ENCODE assay signal across 10 cellular contexts in genomic region chr18:80253871-80254492, GRCh38. TPM values are rescaled to one million over a fixed set of nuclear protein-coding genes. Genes with fewer than 3 reads are reported as not detected.
DNase-seq lines count a peak whose midpoint lies in the region; ATAC-seq, FAIRE-seq and TF ChIP-seq lines count a peak whose summit lies in the region.
"Had no signal": no experiment of that assay in that cellular context is flagged by ENCODE, and none has a peak within 500 bp of the region (broad histone marks: within the 10 kb centered on the region; RNA-seq: fewer than 3 reads in every experiment).

No MANE protein-coding gene starts in this region.

- intact Hi-C loops in Caco-2 (cut with micrococcal nuclease; ENCODE audit: unreplicated experiment), result no loop called here

- no peak overlapping the region for H3K4me3 Mint-ChIP-seq in activated CD4-positive, alpha-beta T cell treated with anti-CD3 and anti-CD28 coated beads, Interleukin-2, amount 10 ng/mL, durations not matched to agents 7 days and 5 days
- H3K4me3 Mint-ChIP-seq in endothelial cell (ENCODE audit: unreplicated experiment) (peak overlapping the region; percentile 63), Caco-2 (ENCODE audit: unreplicated experiment) (no peak overlapping the region)
- H3K4me3 Mint-ChIP-seq in T-helper 2 cell treated with Interferon-gamma antibody and Interleukin-4, amounts not matched to agents 5 μg/mL and 100 μg/mL, for 36 hours, result no peak overlapping the region

- FAIRE-seq in RCC 7860 (lab: Jason Lieb, UNC), result no peak

- no TSS peak for BruUV-seq in Caco-2 (replicated peaks; lab: Mats Ljungman, UMichigan)

- peak; percentile 33; the same call in 1 of the 3 replicates for ATAC-seq in RWPE2 (ENCODE audit: low read depth)

- no peak overlapping the region for H3K27ac ChIP-seq in RWPE2 (ENCODE audit: poor library complexity, severe bottlenecking)
- H3K27ac ChIP-seq: breast epithelium had no signal

- no peak for TF ChIP-seq CTCF in RWPE2 (IDR thresholded peaks at IDR 0.05; ENCODE audit: poor library complexity, severe bottlenecking)
- no peak for TF ChIP-seq CTCF in endothelial cell (IDR thresholded peaks at IDR 0.05; ENCODE audit: unreplicated experiment)
- TF ChIP-seq CTCF in Caco-2 (IDR thresholded peaks at IDR 0.05; ENCODE audit: insufficient read depth in 1 of 2, low read depth in 1 of 2, low read length in 1 of 2, severe bottlenecking in 1 of 2, unreplicated experiment in 1 of 2), result no peak

- CTCF ChIA-PET in activated CD4-positive, alpha-beta T cell treated with anti-CD3 and anti-CD28 coated beads, Interleukin-2, amount 10 ng/mL, durations not matched to agents 7 days and 5 days (lab: Charles Lee), result no interaction called here
- CTCF ChIA-PET in Caco-2 (lab: Charles Lee), result no interaction called here

- POLR2A ChIA-PET in activated CD4-positive, alpha-beta T cell treated with anti-CD3 and anti-CD28 coated beads, Interleukin-2, amount 10 ng/mL, durations not matched to agents 7 days and 5 days (lab: Charles Lee), result no interaction called here
- POLR2A ChIA-PET in Caco-2 (lab: Charles Lee), result no interaction called here

- H3K27ac Mint-ChIP-seq in activated CD4-positive, alpha-beta T cell treated with anti-CD3 and anti-CD28 coated beads, Interleukin-2, amount 10 ng/mL, durations not matched to agents 7 days and 5 days, result no peak overlapping the region
- H3K27ac Mint-ChIP-seq in endothelial cell (ENCODE audit: unreplicated experiment) (no peak overlapping the region), Caco-2 (ENCODE audit: unreplicated experiment) (no peak overlapping the region)
- no peak overlapping the region for H3K27ac Mint-ChIP-seq in T-helper 2 cell treated with Interferon-gamma antibody and Interleukin-4, amounts not matched to agents 5 μg/mL and 100 μg/mL, for 36 hours

- H3K4me1 Mint-ChIP-seq in activated CD4-positive, alpha-beta T cell treated with anti-CD3 and anti-CD28 coated beads, Interleukin-2, amount 10 ng/mL, durations not matched to agents 7 days and 5 days, result no peaks in the 10 kb centered on the region
- H3K4me1 Mint-ChIP-seq in endothelial cell (ENCODE audit: unreplicated experiment) (no peaks in the 10 kb centered on the region), Caco-2 (ENCODE audit: low read depth, unreplicated experiment) (no peaks in the 10 kb centered on the region)
- H3K4me1 Mint-ChIP-seq in T-helper 2 cell treated with Interferon-gamma antibody and Interleukin-4, amounts not matched to agents 5 μg/mL and 100 μg/mL, for 36 hours (ENCODE audit: low read depth), result no peaks in the 10 kb centered on the region

- H3K36me3 ChIP-seq in RWPE2 (ENCODE audit: low read depth), result no peaks in the 10 kb centered on the region
- H3K36me3 ChIP-seq in Caco-2 (ENCODE audit: control insufficient read depth, insufficient read depth, low read length), result no peaks in the 10 kb centered on the region
- H3K36me3 ChIP-seq: breast epithelium had no signal

- no peaks in the 10 kb centered on the region for H3K9me3 ChIP-seq in RWPE2 (ENCODE audit: severe bottlenecking)
- H3K9me3 ChIP-seq in Caco-2, result no peaks in the 10 kb centered on the region
- H3K9me3 ChIP-seq: breast epithelium had no signal

- H3K9me3 Mint-ChIP-seq in activated CD4-positive, alpha-beta T cell treated with anti-CD3 and anti-CD28 coated beads, Interleukin-2, amount 10 ng/mL, durations not matched to agents 7 days and 5 days, result peaks cover 2% of the 10 kb centered on the region
- no peaks in the 10 kb centered on the region for H3K9me3 Mint-ChIP-seq in endothelial cell (ENCODE audit: unreplicated experiment)
- H3K9me3 Mint-ChIP-seq in T-helper 2 cell treated with Interferon-gamma antibody and Interleukin-4, amounts not matched to agents 5 μg/mL and 100 μg/mL, for 36 hours, result no peaks in the 10 kb centered on the region
- H3K9me3 Mint-ChIP-seq in Caco-2 (ENCODE audit: unreplicated experiment), result peaks cover 12% of the 10 kb centered on the region

- H3K4me1 ChIP-seq in RWPE2 (ENCODE audit: insufficient read depth, poor library complexity, severe bottlenecking) (peaks cover 7% of the 10 kb centered on the region), Caco-2 (no peaks in the 10 kb centered on the region)
- H3K4me1 ChIP-seq: breast epithelium had no signal

- no peaks in the 10 kb centered on the region for H3K36me3 Mint-ChIP-seq in activated CD4-positive, alpha-beta T cell treated with anti-CD3 and anti-CD28 coated beads, Interleukin-2, amount 10 ng/mL, durations not matched to agents 7 days and 5 days (ENCODE audit: low read depth)
- H3K36me3 Mint-ChIP-seq in endothelial cell (ENCODE audit: low read depth, unreplicated experiment) (peaks cover 8% of the 10 kb centered on the region), Caco-2 (ENCODE audit: insufficient read depth, unreplicated experiment) (no peaks in the 10 kb centered on the region)
- no peaks in the 10 kb centered on the region for H3K36me3 Mint-ChIP-seq in T-helper 2 cell treated with Interferon-gamma antibody and Interleukin-4, amounts not matched to agents 5 μg/mL and 100 μg/mL, for 36 hours (ENCODE audit: low read depth)

- peak; percentile 52 for DNase-seq in activated CD4-positive, alpha-beta T cell treated with anti-CD3 and anti-CD28 coated beads for 48 hours
- no peak for DNase-seq in activated CD4-positive, alpha-beta T cell treated with anti-CD3 and anti-CD28 coated beads, Interleukin-2, amount 10 ng/mL, durations not matched to agents 7 days and 5 days
- DNase-seq in RWPE2 (ENCODE audit: low spot score) (no peak), endothelial cell (ENCODE audit: low spot score) (peak; percentile 15), RCC 7860 (ENCODE audit: low spot score) (no peak), Caco-2 (no peak)
- DNase-seq in stimulated activated CD4-positive, alpha-beta T cell treated with anti-CD3 and anti-CD28 coated beads, Interleukin-4, amount 100 ng/mL, for 24 hours, result peak; percentile 22
- DNase-seq in T-helper 2 cell treated with Interferon-gamma antibody and Interleukin-4, amounts not matched to agents 5 μg/mL and 100 μg/mL, for 36 hours (ENCODE audit: low spot score), result no peak
- DNase-seq: NCI-H1436 had no signal

- peaks cover 17% of the 10 kb centered on the region for H3K27me3 Mint-ChIP-seq in activated CD4-positive, alpha-beta T cell treated with anti-CD3 and anti-CD28 coated beads, Interleukin-2, amount 10 ng/mL, durations not matched to agents 7 days and 5 days
- H3K27me3 Mint-ChIP-seq in endothelial cell (ENCODE audit: unreplicated experiment) (peaks cover 3% of the 10 kb centered on the region), Caco-2 (ENCODE audit: insufficient read depth, unreplicated experiment) (no peaks in the 10 kb centered on the region)
- H3K27me3 Mint-ChIP-seq in T-helper 2 cell treated with Interferon-gamma antibody and Interleukin-4, amounts not matched to agents 5 μg/mL and 100 μg/mL, for 36 hours (ENCODE audit: low read depth), result peaks cover 13% of the 10 kb centered on the region

- H3K27me3 ChIP-seq in RWPE2 (ENCODE audit: insufficient read depth, poor library complexity, severe bottlenecking), result no peaks in the 10 kb centered on the region
- H3K27me3 ChIP-seq in Caco-2 (replicated peaks; ENCODE audit: control insufficient read depth, insufficient read depth, low read length), result no peaks in the 10 kb centered on the region
- H3K27me3 ChIP-seq: breast epithelium had no signal

- H3K4me3 ChIP-seq in RWPE2 (ENCODE audit: severe bottlenecking) (no peak overlapping the region), Caco-2 (ENCODE audit: low read depth, low read length) (no peak overlapping the region)
- H3K4me3 ChIP-seq: breast epithelium had no signal

RNA-seq across cellular contexts. Expression of gene PARD6G, which starts 6.7 kb away (rescaled TPM):
- under 1 TPM; 0.15 to 0.22 TPM for total RNA-seq in activated CD4-positive, alpha-beta T cell treated with anti-CD3 and anti-CD28 coated beads, Interleukin-2, amount 10 ng/mL, durations not matched to agents 7 days and 5 days
- total RNA-seq in endothelial cell (ENCODE audit: unreplicated experiment), result 10.4 TPM
- 1.0 and 1.3 TPM in 2 replicates for total RNA-seq in Caco-2 (2022)

Comparison
In these comparisons a context has a peak if more than half of its experiments do, and no peak if none do; other contexts are left out.
1. DNase-seq: peak in activated CD4-positive, alpha-beta T cell treated with anti-CD3 and anti-CD28 coated beads for 48 hours (single experiment), endothelial cell (single experiment) and stimulated activated CD4-positive, alpha-beta T cell treated with anti-CD3 and anti-CD28 coated beads, Interleukin-4, amount 100 ng/mL, for 24 hours (single experiment); none in activated CD4-positive, alpha-beta T cell treated with anti-CD3 and anti-CD28 coated beads, Interleukin-2, amount 10 ng/mL, durations not matched to agents 7 days and 5 days (single experiment), RWPE2 (single experiment), T-helper 2 cell treated with Interferon-gamma antibody and Interleukin-4, amounts not matched to agents 5 μg/mL and 100 μg/mL, for 36 hours (single experiment), RCC 7860 (single experiment) and Caco-2 (0 of 2).